Comparison of ENCODE assay signal across 1 cellular context in genomic region chr11:33544593-33545373, GRCh38.
TF ChIP-seq lines count a peak whose summit lies in the region.

No MANE protein-coding gene starts in this region.

TF ChIP-seq in SK-N-SH treated with all-trans-retinoic acid at 6 μM for 48 hours, 23 proteins besides CTCF, POLR2A, EP300 and RAD21 (continued from another document):
- TF ChIP-seq, protein P1, sequence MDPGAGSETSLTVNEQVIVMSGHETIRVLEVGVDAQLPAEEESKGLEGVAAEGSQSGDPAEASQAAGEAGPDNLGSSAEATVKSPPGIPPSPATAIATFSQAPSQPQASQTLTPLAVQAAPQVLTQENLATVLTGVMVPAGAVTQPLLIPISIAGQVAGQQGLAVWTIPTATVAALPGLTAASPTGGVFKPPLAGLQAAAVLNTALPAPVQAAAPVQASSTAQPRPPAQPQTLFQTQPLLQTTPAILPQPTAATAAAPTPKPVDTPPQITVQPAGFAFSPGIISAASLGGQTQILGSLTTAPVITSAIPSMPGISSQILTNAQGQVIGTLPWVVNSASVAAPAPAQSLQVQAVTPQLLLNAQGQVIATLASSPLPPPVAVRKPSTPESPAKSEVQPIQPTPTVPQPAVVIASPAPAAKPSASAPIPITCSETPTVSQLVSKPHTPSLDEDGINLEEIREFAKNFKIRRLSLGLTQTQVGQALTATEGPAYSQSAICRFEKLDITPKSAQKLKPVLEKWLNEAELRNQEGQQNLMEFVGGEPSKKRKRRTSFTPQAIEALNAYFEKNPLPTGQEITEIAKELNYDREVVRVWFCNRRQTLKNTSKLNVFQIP (CRISPR knock-in tag; IDR thresholded peaks at IDR 0.05; ENCODE audit: borderline replicate concordance, low read depth) = no peak
- no peak for TF ChIP-seq ZNF70 (CRISPR knock-in tag; IDR thresholded peaks at IDR 0.05)
- TF ChIP-seq GLIS3 (CRISPR knock-in tag; IDR thresholded peaks at IDR 0.05) = no peak
- TF ChIP-seq TCF4 (CRISPR knock-in tag; IDR thresholded peaks at IDR 0.05; ENCODE audit: borderline replicate concordance) = no peak
- TF ChIP-seq ZFP30 (CRISPR knock-in tag; IDR thresholded peaks at IDR 0.05) = no peak
- TF ChIP-seq OSR1 (CRISPR knock-in tag; IDR thresholded peaks at IDR 0.05) = no peak
